24 cellular contexts compared by ENCODE assay signal in genomic region chr14:60252630-60253029, GRCh38. TPM values are rescaled to one million over a fixed set of nuclear protein-coding genes. Genes with fewer than 3 reads are reported as not detected.
DNase-seq lines count a peak whose midpoint lies in the region; ATAC-seq, FAIRE-seq and TF ChIP-seq lines count a peak whose summit lies in the region.
"Had no signal": no experiment of that assay in that cellular context is flagged by ENCODE, and none has a peak within 500 bp of the region (broad histone marks: within the 10 kb centered on the region; RNA-seq: fewer than 3 reads in every experiment).

No MANE protein-coding gene starts in this region.

- no peak for ATAC-seq in HG02884 (IDR thresholded peaks at IDR 0.05; ENCODE audit: unreplicated experiment)
- ATAC-seq: effector memory CD8-positive, alpha-beta T cell; WTC11 had no signal

- intact Hi-C loops in activated naive CD4-positive, alpha-beta T cell treated with anti-CD3 and anti-CD28 coated beads for 36 hours (cut with micrococcal nuclease) = no loop called here
- intact Hi-C loops in PC-9 (cut with micrococcal nuclease; ENCODE audit: unreplicated experiment) = no loop called here
- intact Hi-C loops in kidney (cut with DNase I) = no loop called here

- peaks cover 2% of the 10 kb centered on the region; the same call in 1 of the 2 replicates for H3F3A ChIP-seq in PC-9 (ENCODE audit: insufficient read depth, low read depth)

- peaks cover 6% of the 10 kb centered on the region for H3K36me3 Mint-ChIP-seq in activated naive CD4-positive, alpha-beta T cell treated with anti-CD3 and anti-CD28 coated beads, Interleukin-2, amount 50 U/mL, for 24 hours
- peaks cover 12% of the 10 kb centered on the region for H3K36me3 Mint-ChIP-seq in activated naive CD4-positive, alpha-beta T cell treated with anti-CD3 and anti-CD28 coated beads for 36 hours (ENCODE audit: low read depth)
- H3K36me3 Mint-ChIP-seq: WTC11 had no signal

- no TSS peak for BruUV-seq in PC-9 (replicated peaks; lab: Mats Ljungman, UMichigan)

- no peak overlapping the region for H3K27ac ChIP-seq in PC-9
- H3K27ac ChIP-seq in kidney (ENCODE audit: low read depth in 2 of 2, low read length in 2 of 2) = no peak overlapping the region
- no peak overlapping the region for H3K27ac ChIP-seq in small intestine (ENCODE audit: low read depth in 1 of 2, low read length in 1 of 2)
- H3K27ac ChIP-seq in substantia nigra (ENCODE audit: low read depth, low read length, poor library complexity, severe bottlenecking) = no peak overlapping the region
- H3K27ac ChIP-seq: colonic mucosa, prostate gland had no signal

- H3K9me3 ChIP-seq in PC-9 (ENCODE audit: insufficient read depth, low read depth) = no peaks in the 10 kb centered on the region
- no peaks in the 10 kb centered on the region for H3K9me3 ChIP-seq in kidney (ENCODE audit: control insufficient read depth in 1 of 2, low read length in 2 of 2)
- H3K9me3 ChIP-seq in small intestine (ENCODE audit: control insufficient read depth, low read depth) = no peaks in the 10 kb centered on the region
- H3K9me3 ChIP-seq: adrenal gland, colonic mucosa, prostate gland had no signal

- H3K36me3 ChIP-seq in PC-9 (ENCODE audit: low read depth) (peaks cover 7% of the 10 kb centered on the region; the same call in 1 of the 2 replicates), kidney (ENCODE audit: control insufficient read depth in 1 of 2, insufficient read depth in 2 of 2, low read length in 2 of 2) (no peaks in the 10 kb centered on the region), small intestine (ENCODE audit: control insufficient read depth in 2 of 2, insufficient read depth in 2 of 2, low read length in 2 of 2) (no peaks in the 10 kb centered on the region)
- H3K36me3 ChIP-seq: adrenal gland, colonic mucosa, prostate gland had no signal

- POLR2A ChIA-PET in PC-9 (lab: Charles Lee; ENCODE audit: unreplicated experiment) = interaction anchor here (0.7 kb wide), 1 partner anchor 312 kb away, joined by 5 read pairs; no protein-coding TSS in a partner anchor

- peak; percentile 55 for FAIRE-seq in kidney (lab: Jason Lieb, UNC)
- FAIRE-seq in small intestine (lab: Jason Lieb, UNC) = peak; percentile 15
- FAIRE-seq: GM12891 had no signal

- H3K4me3 Mint-ChIP-seq in activated naive CD4-positive, alpha-beta T cell treated with anti-CD3 and anti-CD28 coated beads, Interleukin-2, amount 50 U/mL, for 24 hours = no peak overlapping the region
- H3K4me3 Mint-ChIP-seq in activated naive CD4-positive, alpha-beta T cell treated with anti-CD3 and anti-CD28 coated beads for 36 hours = no peak overlapping the region
- H3K4me3 Mint-ChIP-seq: HFFc6, WTC11 had no signal

- peaks cover 30% of the 10 kb centered on the region for H4K20me1 ChIP-seq in PC-9 (ENCODE audit: insufficient read depth)

- H3K4me3 ChIP-seq in PC-9 = no peak overlapping the region
- H3K4me3 ChIP-seq in kidney (ENCODE audit: low read length in 2 of 2) = peak overlapping the region; percentile 12 to 85
- H3K4me3 ChIP-seq in small intestine (ENCODE audit: low read depth in 1 of 2, low read length in 2 of 2) = no peak overlapping the region
- H3K4me3 ChIP-seq: adrenal gland, colonic mucosa, prostate gland had no signal

- H3K27me3 ChIP-seq in PC-9 (ENCODE audit: insufficient read depth, low read depth) (no peaks in the 10 kb centered on the region), small intestine (ENCODE audit: control insufficient read depth in 2 of 2, insufficient read depth in 2 of 2, low read length in 2 of 2) (no peaks in the 10 kb centered on the region)
- H3K27me3 ChIP-seq: adrenal gland, colonic mucosa had no signal

- no peak overlapping the region for H3K9ac ChIP-seq in kidney (ENCODE audit: low read length in 2 of 2)

- H3K4me1 ChIP-seq in PC-9 (replicated peaks; ENCODE audit: insufficient read depth) (peaks cover 24% of the 10 kb centered on the region), kidney (ENCODE audit: control insufficient read depth in 1 of 2, insufficient read depth in 1 of 2, low read depth in 1 of 2, low read length in 2 of 2) (peaks cover 21 to 22% of the 10 kb centered on the region in 2 donors), small intestine (ENCODE audit: control insufficient read depth in 2 of 2, insufficient read depth in 1 of 2, low read depth in 1 of 2, low read length in 1 of 2) (peaks cover 0 to 4% of the 10 kb centered on the region in 2 donors)
- H3K4me1 ChIP-seq: colonic mucosa had no signal

- H2AFZ ChIP-seq in PC-9 = no peak overlapping the region

- H3K4me1 Mint-ChIP-seq in activated naive CD4-positive, alpha-beta T cell treated with anti-CD3 and anti-CD28 coated beads, Interleukin-2, amount 50 U/mL, for 24 hours = peaks cover 77% of the 10 kb centered on the region
- peaks cover 59% of the 10 kb centered on the region for H3K4me1 Mint-ChIP-seq in activated naive CD4-positive, alpha-beta T cell treated with anti-CD3 and anti-CD28 coated beads for 36 hours (ENCODE audit: low read depth)

- peak overlapping the region; percentile 56 for H3K27ac Mint-ChIP-seq in activated naive CD4-positive, alpha-beta T cell treated with anti-CD3 and anti-CD28 coated beads, Interleukin-2, amount 50 U/mL, for 24 hours
- no peak overlapping the region for H3K27ac Mint-ChIP-seq in activated naive CD4-positive, alpha-beta T cell treated with anti-CD3 and anti-CD28 coated beads for 36 hours
- H3K27ac Mint-ChIP-seq: effector memory CD8-positive, alpha-beta T cell; HFFc6; WTC11 had no signal

- WGBS in small intestine, 3 donors = 23 to 73% (median 38%) methylated on average over 2 of the region's 2 CpGs

- H3K9me3 Mint-ChIP-seq in activated naive CD4-positive, alpha-beta T cell treated with anti-CD3 and anti-CD28 coated beads, Interleukin-2, amount 50 U/mL, for 24 hours = no peaks in the 10 kb centered on the region
- peaks cover 3% of the 10 kb centered on the region for H3K9me3 Mint-ChIP-seq in activated naive CD4-positive, alpha-beta T cell treated with anti-CD3 and anti-CD28 coated beads for 36 hours
- H3K9me3 Mint-ChIP-seq: effector memory CD8-positive, alpha-beta T cell; HFFc6; WTC11 had no signal

- H3K27me3 Mint-ChIP-seq in activated naive CD4-positive, alpha-beta T cell treated with anti-CD3 and anti-CD28 coated beads, Interleukin-2, amount 50 U/mL, for 24 hours = no peaks in the 10 kb centered on the region
- H3K27me3 Mint-ChIP-seq in activated naive CD4-positive, alpha-beta T cell treated with anti-CD3 and anti-CD28 coated beads for 36 hours (ENCODE audit: low read depth) = no peaks in the 10 kb centered on the region
- H3K27me3 Mint-ChIP-seq: effector memory CD8-positive, alpha-beta T cell had no signal

- peaks cover 76% of the 10 kb centered on the region for H3K79me2 ChIP-seq in PC-9 (ENCODE audit: low read depth)

- CTCF ChIA-PET in activated naive CD4-positive, alpha-beta T cell treated with anti-CD3 and anti-CD28 coated beads for 36 hours (lab: Charles Lee) = no interaction called here
- CTCF ChIA-PET in PC-9 (lab: Charles Lee) = interaction anchor here (0.6 kb wide), 1 partner anchor 67 kb away, joined by 3 read pairs; no protein-coding TSS in a partner anchor

- no peaks in the 10 kb centered on the region for H3K9me2 ChIP-seq in PC-9 (ENCODE audit: insufficient read depth)

- peak overlapping the region; percentile 91 for H3K4me2 ChIP-seq in PC-9

- TF ChIP-seq CTCF in PC-9 (conservative IDR thresholded peaks at IDR 0.05) (no peak), kidney (IDR thresholded peaks at IDR 0.05; ENCODE audit: borderline replicate concordance, extremely low read depth, insufficient read depth) (no peak)

- no peak for DNase-seq in activated naive CD4-positive, alpha-beta T cell treated with anti-CD3 and anti-CD28 coated beads for 36 hours
- DNase-seq in PC-9 (no peak), kidney (no peak), small intestine (peak; percentile 69), substantia nigra (lab: John Stamatoyannopoulos, UW) (no peak), NCI-H2171 (lab: John Stamatoyannopoulos, UW) (no peak)
- DNase-seq: 8988T; activated CD4-positive, alpha-beta T cell treated with anti-CD3 and anti-CD28 coated beads, Interleukin-2, amount 50 U/mL, for 48 hours; activated CD8-positive, alpha-beta memory T cell treated with anti-CD3 and anti-CD28 coated beads, Interleukin-2, amount 50 U/mL, for 48 hours; adrenal gland; colonic mucosa; effector memory CD8-positive, alpha-beta T cell; HFFc6; mesendoderm; NCI-H1105; NCI-H2081 treated with DMSO at 0.1 percent for 48 hours; NCI-H510A; stimulated activated CD4-positive, alpha-beta T cell treated with anti-CD3 and anti-CD28 coated beads, Interleukin-2, amount 100 ng/mL, for 48 hours; stimulated activated naive CD4-positive, alpha-beta T cell had no signal

RNA-seq across cellular contexts. Expression of gene PPM1A, which starts 3.6 kb away (rescaled TPM):
- 10 to 100 TPM; 35.3 to 36.1 TPM for total RNA-seq in activated naive CD4-positive, alpha-beta T cell treated with anti-CD3 and anti-CD28 coated beads for 36 hours
- total RNA-seq in PC-9 (2021) = 60.9 and 62.2 TPM in 2 replicates
- 60.3 TPM for total RNA-seq in kidney
- 42.3 TPM for polyA plus RNA-seq in kidney (ENCODE audit: insufficient read depth, low read depth, low replicate concordance)
- 100 to 1,000 TPM in 1 of 3 donors, 10 to 100 TPM in 2; 27.6 to 101 (median 80.2) TPM for polyA plus RNA-seq in small intestine

Comparison
In these comparisons a context has a peak if more than half of its experiments do, and no peak if none do; other contexts are left out.
1. H3K4me3 ChIP-seq: peak in kidney (2 of 2); none in PC-9 (single experiment) and small intestine (0 of 2).